ENCODE assay signal across 1 cellular context in the genomic region with DNA sequence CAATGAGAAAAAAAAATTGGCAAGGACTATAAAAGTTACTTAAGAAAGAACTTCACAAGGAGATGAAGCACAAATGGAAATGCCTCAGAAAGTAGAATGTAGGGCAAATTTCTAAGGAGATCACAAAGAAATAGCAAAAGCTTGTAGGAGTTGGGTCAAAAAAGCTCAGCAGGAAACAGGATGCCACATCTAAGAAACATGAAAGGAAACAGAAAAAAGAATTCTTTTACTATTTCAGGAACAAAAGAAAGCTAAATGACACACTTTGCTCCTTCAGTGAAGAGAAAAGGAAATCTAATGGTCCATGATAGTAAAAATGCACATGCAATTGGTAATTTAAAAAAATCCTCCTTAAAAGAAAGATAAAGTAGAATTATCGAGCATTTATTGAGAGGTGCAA.
TF ChIP-seq lines count a peak whose summit lies in the region.

No MANE protein-coding gene starts in this region.

TF ChIP-seq in SK-N-SH, 30 proteins besides CTCF, POLR2A, EP300 and RAD21 (continued from another document):
- TF ChIP-seq, protein P1, sequence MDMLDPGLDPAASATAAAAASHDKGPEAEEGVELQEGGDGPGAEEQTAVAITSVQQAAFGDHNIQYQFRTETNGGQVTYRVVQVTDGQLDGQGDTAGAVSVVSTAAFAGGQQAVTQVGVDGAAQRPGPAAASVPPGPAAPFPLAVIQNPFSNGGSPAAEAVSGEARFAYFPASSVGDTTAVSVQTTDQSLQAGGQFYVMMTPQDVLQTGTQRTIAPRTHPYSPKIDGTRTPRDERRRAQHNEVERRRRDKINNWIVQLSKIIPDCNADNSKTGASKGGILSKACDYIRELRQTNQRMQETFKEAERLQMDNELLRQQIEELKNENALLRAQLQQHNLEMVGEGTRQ (IDR thresholded peaks at IDR 0.05; ENCODE audit: borderline replicate concordance, low read depth, low read length) = no peak
- TF ChIP-seq, protein P2, sequence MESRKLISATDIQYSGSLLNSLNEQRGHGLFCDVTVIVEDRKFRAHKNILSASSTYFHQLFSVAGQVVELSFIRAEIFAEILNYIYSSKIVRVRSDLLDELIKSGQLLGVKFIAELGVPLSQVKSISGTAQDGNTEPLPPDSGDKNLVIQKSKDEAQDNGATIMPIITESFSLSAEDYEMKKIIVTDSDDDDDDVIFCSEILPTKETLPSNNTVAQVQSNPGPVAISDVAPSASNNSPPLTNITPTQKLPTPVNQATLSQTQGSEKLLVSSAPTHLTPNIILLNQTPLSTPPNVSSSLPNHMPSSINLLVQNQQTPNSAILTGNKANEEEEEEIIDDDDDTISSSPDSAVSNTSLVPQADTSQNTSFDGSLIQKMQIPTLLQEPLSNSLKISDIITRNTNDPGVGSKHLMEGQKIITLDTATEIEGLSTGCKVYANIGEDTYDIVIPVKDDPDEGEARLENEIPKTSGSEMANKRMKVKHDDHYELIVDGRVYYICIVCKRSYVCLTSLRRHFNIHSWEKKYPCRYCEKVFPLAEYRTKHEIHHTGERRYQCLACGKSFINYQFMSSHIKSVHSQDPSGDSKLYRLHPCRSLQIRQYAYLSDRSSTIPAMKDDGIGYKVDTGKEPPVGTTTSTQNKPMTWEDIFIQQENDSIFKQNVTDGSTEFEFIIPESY (IDR thresholded peaks at IDR 0.05; ENCODE audit: borderline replicate concordance, low read depth) = no peak
- TF ChIP-seq TCF12 (IDR thresholded peaks at IDR 0.05) = no peak
- no peak for TF ChIP-seq JUND (IDR thresholded peaks at IDR 0.05)
- no peak for TF ChIP-seq ELF1 (IDR thresholded peaks at IDR 0.05)
- TF ChIP-seq, protein P3, sequence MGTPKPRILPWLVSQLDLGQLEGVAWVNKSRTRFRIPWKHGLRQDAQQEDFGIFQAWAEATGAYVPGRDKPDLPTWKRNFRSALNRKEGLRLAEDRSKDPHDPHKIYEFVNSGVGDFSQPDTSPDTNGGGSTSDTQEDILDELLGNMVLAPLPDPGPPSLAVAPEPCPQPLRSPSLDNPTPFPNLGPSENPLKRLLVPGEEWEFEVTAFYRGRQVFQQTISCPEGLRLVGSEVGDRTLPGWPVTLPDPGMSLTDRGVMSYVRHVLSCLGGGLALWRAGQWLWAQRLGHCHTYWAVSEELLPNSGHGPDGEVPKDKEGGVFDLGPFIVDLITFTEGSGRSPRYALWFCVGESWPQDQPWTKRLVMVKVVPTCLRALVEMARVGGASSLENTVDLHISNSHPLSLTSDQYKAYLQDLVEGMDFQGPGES (IDR thresholded peaks at IDR 0.05; ENCODE audit: low read depth, low read length) = no peak
- no peak for TF ChIP-seq NRF1 (IDR thresholded peaks at IDR 0.05; ENCODE audit: low read depth, low read length)
- no peak for TF ChIP-seq RXRA (IDR thresholded peaks at IDR 0.05; ENCODE audit: borderline replicate concordance, low read depth)
- TF ChIP-seq FOXM1 (IDR thresholded peaks at IDR 0.05; ENCODE audit: low read depth) = no peak
- TF ChIP-seq RFX5 (IDR thresholded peaks at IDR 0.05; ENCODE audit: low read length) = no peak
- no peak for TF ChIP-seq SMC3 (IDR thresholded peaks at IDR 0.05; ENCODE audit: low read depth, low read length)
- TF ChIP-seq YY1 (IDR thresholded peaks at IDR 0.05; ENCODE audit: low read depth) = no peak
- no peak for TF ChIP-seq TAF1 (IDR thresholded peaks at IDR 0.05; ENCODE audit: borderline replicate concordance, low read depth, low read length)
- no peak for TF ChIP-seq EZH2phosphoT487 (IDR thresholded peaks at IDR 0.05; ENCODE audit: borderline replicate concordance, low read depth)
- no peak for TF ChIP-seq GATA2 (CRISPR knock-in tag; IDR thresholded peaks at IDR 0.05)
